ENCODE assay signal across 8 cellular contexts in the genomic region with DNA sequence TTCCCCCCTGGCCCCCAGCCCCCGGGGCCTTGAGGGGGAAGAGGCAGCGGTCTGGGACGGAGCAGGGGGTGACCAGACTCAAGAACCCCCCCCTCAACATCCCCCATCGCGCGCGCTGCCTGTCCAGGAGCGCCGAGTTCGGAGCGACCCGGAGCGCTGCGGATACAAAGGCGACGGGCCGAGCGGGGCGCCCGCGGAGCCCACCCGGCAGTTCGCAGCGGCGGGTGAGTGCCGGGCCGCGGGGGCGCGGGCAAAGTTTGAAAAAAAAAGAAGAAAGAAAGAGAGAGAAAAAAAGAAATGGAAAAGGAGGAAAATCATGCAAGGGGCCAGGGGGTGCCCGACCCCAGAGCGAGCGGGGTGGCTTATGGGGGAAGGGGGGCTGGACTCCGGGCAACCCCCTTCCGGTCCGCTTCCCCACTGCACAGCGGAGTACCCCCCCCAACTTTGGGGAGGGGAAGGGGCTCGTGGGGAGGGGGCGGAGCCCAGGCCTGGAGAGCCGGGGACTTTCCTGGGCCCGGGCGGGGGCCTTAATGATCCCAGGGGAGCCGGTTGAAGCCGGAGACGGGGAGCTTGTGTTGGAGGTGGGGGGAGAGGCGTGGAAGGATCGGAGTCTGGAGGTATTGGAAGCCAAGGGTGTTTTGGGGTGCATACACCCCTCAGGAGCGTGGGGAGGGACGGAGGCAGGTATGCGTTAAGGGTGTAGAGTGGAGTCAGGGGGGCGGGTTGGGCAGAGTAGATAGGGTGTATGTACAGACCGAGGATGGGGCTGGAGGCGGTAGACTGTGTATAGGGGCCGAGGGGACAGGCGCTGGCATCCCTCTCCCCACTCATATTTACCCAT. TPM values are rescaled to one million over a fixed set of nuclear protein-coding genes. Genes with fewer than 3 reads are reported as not detected.
DNase-seq lines count a peak whose midpoint lies in the region; FAIRE-seq and TF ChIP-seq lines count a peak whose summit lies in the region.
"Had no signal": no experiment of that assay in that cellular context is flagged by ENCODE, and none has a peak within 500 bp of the region (broad histone marks: within the 10 kb centered on the region; RNA-seq: fewer than 3 reads in every experiment).

No MANE protein-coding gene starts in this region.

- intact Hi-C loops in ovary (cut with DNase I): no loop called here

- TF ChIP-seq EP300 in ovary (IDR thresholded peaks at IDR 0.05): no peak

- H3K4me1 ChIP-seq in HEK293 (ENCODE audit: control insufficient read depth, insufficient read depth, low read length) (no peaks in the 10 kb centered on the region), Peyer's patch (peaks cover 0 to 21% (median 0%) of the 10 kb centered on the region in 4 donors), ovary (ENCODE audit: insufficient read depth) (peaks cover 10% of the 10 kb centered on the region)

- H3K27ac ChIP-seq in HEK293 (ENCODE audit: extremely low read depth, low read depth, low read length) (peak overlapping the region; percentile 42; the same call in 1 of the 2 replicates), Peyer's patch (peak overlapping the region; percentile 8 to 59 (median 26)), ovary (peak overlapping the region; percentile 43 to 85)

- POLR2A ChIA-PET in HEK293 (lab: Yijun Ruan, JAX): interaction anchor here (1.0 kb wide), 1 partner anchor 8 kb away, joined by 5 read pairs; no protein-coding TSS in a partner anchor

- H3K36me3 ChIP-seq in HEK293 (ENCODE audit: control insufficient read depth in 2 of 2, insufficient read depth in 1 of 2, low read length in 2 of 2): no peaks in the 10 kb centered on the region
- H3K36me3 ChIP-seq in Peyer's patch: no peaks in the 10 kb centered on the region
- no peaks in the 10 kb centered on the region for H3K36me3 ChIP-seq in ovary

- no peak for FAIRE-seq in frontal cortex (lab: Jason Lieb, UNC)

- TF ChIP-seq POLR2A in Peyer's patch (IDR thresholded peaks at IDR 0.05): no peak
- TF ChIP-seq POLR2A in ovary (IDR thresholded peaks at IDR 0.05): no peak

- H3K27me3 ChIP-seq in Peyer's patch (no peaks in the 10 kb centered on the region), ovary (no peaks in the 10 kb centered on the region)

- DNase-seq in Peyer's patch: no peak
- DNase-seq in frontal cortex (ENCODE audit: low spot score in 2 of 2): peak; percentile 46 to 48
- peak; percentile 42 to 67 (median 60) for DNase-seq in ovary
- no peak for DNase-seq in epidermal melanocyte (ENCODE audit: insufficient read length, low spot score)
- no peak for DNase-seq in NCI-H2029 (lab: John Stamatoyannopoulos, UW)
- DNase-seq in OCI-M1 (lab: John Stamatoyannopoulos, UW): no peak

- H3K4me3 ChIP-seq in HEK293 (ENCODE audit: low read depth, low read length) (peak overlapping the region; percentile 75), Peyer's patch (peak overlapping the region; percentile 39 to 82 (median 58)), ovary (peak overlapping the region; percentile 84)

- WGBS in ovary, 3 donors: 2 to 3% (median 2%) methylated on average over 53 to 55 of the region's 55 CpGs

- H3K9me3 ChIP-seq in HEK293 (ENCODE audit: control insufficient read depth, insufficient read depth, low read depth, low read length) (no peaks in the 10 kb centered on the region), Peyer's patch (no peaks in the 10 kb centered on the region), ovary (no peaks in the 10 kb centered on the region)

- CTCF ChIA-PET in HEK293 (lab: Yijun Ruan, JAX): interaction anchor here (0.7 kb wide), 2 partner anchors 116 to 215 kb away, joined by 4 to 5 read pairs; a partner anchor contains a TSS

- TF ChIP-seq CTCF in HEK293 (tag by site-specific recombination; IDR thresholded peaks at IDR 0.05) (peak; percentile 11; the same call in 1 of the 2 replicates), Peyer's patch (IDR thresholded peaks at IDR 0.05) (no peak), ovary (IDR thresholded peaks at IDR 0.05) (no peak)

TF ChIP-seq in HEK293, 187 proteins besides CTCF, POLR2A, EP300 and RAD21 (continues in another document):
- TF ChIP-seq BCL11B (tag by site-specific recombination; IDR thresholded peaks at IDR 0.05; ENCODE audit: low read depth) (no peak), ZBTB20 (tag by site-specific recombination; IDR thresholded peaks at IDR 0.05) (peak; percentile 20; the same call in 1 of the 2 replicates), ZIC2 (tag by site-specific recombination; IDR thresholded peaks at IDR 0.05) (peak; percentile 36; the same call in 1 of the 2 replicates), ZBTB8A (tag by site-specific recombination; IDR thresholded peaks at IDR 0.05) (peak; percentile 23; the same call in 1 of the 2 replicates), ZNF510 (tag by site-specific recombination; IDR thresholded peaks at IDR 0.05; ENCODE audit: insufficient replicate concordance) (no peak)
- TF ChIP-seq, protein P1, sequence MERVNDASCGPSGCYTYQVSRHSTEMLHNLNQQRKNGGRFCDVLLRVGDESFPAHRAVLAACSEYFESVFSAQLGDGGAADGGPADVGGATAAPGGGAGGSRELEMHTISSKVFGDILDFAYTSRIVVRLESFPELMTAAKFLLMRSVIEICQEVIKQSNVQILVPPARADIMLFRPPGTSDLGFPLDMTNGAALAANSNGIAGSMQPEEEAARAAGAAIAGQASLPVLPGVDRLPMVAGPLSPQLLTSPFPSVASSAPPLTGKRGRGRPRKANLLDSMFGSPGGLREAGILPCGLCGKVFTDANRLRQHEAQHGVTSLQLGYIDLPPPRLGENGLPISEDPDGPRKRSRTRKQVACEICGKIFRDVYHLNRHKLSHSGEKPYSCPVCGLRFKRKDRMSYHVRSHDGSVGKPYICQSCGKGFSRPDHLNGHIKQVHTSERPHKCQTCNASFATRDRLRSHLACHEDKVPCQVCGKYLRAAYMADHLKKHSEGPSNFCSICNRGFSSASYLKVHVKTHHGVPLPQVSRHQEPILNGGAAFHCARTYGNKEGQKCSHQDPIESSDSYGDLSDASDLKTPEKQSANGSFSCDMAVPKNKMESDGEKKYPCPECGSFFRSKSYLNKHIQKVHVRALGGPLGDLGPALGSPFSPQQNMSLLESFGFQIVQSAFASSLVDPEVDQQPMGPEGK (tag by site-specific recombination; IDR thresholded peaks at IDR 0.05): peak; percentile 68
- TF ChIP-seq, protein P2, sequence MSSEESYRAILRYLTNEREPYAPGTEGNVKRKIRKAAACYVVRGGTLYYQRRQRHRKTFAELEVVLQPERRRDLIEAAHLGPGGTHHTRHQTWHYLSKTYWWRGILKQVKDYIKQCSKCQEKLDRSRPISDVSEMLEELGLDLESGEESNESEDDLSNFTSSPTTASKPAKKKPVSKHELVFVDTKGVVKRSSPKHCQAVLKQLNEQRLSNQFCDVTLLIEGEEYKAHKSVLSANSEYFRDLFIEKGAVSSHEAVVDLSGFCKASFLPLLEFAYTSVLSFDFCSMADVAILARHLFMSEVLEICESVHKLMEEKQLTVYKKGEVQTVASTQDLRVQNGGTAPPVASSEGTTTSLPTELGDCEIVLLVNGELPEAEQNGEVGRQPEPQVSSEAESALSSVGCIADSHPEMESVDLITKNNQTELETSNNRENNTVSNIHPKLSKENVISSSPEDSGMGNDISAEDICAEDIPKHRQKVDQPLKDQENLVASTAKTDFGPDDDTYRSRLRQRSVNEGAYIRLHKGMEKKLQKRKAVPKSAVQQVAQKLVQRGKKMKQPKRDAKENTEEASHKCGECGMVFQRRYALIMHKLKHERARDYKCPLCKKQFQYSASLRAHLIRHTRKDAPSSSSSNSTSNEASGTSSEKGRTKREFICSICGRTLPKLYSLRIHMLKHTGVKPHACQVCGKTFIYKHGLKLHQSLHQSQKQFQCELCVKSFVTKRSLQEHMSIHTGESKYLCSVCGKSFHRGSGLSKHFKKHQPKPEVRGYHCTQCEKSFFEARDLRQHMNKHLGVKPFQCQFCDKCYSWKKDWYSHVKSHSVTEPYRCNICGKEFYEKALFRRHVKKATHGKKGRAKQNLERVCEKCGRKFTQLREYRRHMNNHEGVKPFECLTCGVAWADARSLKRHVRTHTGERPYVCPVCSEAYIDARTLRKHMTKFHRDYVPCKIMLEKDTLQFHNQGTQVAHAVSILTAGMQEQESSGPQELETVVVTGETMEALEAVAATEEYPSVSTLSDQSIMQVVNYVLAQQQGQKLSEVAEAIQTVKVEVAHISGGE (tag by site-specific recombination; conservative IDR thresholded peaks at IDR 0.05; ENCODE audit: low read depth): peak; percentile 34; the same call in 1 of the 2 replicates
- TF ChIP-seq, protein P3, sequence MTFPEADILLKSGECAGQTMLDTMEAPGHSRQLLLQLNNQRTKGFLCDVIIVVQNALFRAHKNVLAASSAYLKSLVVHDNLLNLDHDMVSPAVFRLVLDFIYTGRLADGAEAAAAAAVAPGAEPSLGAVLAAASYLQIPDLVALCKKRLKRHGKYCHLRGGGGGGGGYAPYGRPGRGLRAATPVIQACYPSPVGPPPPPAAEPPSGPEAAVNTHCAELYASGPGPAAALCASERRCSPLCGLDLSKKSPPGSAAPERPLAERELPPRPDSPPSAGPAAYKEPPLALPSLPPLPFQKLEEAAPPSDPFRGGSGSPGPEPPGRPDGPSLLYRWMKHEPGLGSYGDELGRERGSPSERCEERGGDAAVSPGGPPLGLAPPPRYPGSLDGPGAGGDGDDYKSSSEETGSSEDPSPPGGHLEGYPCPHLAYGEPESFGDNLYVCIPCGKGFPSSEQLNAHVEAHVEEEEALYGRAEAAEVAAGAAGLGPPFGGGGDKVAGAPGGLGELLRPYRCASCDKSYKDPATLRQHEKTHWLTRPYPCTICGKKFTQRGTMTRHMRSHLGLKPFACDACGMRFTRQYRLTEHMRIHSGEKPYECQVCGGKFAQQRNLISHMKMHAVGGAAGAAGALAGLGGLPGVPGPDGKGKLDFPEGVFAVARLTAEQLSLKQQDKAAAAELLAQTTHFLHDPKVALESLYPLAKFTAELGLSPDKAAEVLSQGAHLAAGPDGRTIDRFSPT (tag by site-specific recombination; IDR thresholded peaks at IDR 0.05): 0 out of 2 replicates have a peak, but pooled peaks have one; percentile 9

RNA-seq across cellular contexts. Expression of a gene that starts 0.5 kb away (rescaled TPM):
- 1 to 10 TPM; 2.1 to 6.8 (median 4.1) TPM for total RNA-seq in Peyer's patch
- total RNA-seq in frontal cortex: 11.0 TPM
- total RNA-seq in ovary: 10 to 100 TPM in 3 of 7 donors, 1 to 10 TPM in 4; 5.6 to 18.4 (median 10.0) TPM
- 1 to 10 TPM; 7.1 to 8.1 TPM for polyA plus RNA-seq in ovary
- total RNA-seq: T-helper 1 cell treated with Interleukin-12 subunit alpha and Interleukin-12 subunit beta and Interleukin-4 antibody, amounts not matched to agents 30 ng/mL and 1 ng/mL, for 36 hours had no signal

RNA-seq across cellular contexts. Expression of a gene that starts 34.0 kb away (rescaled TPM):
- total RNA-seq in Peyer's patch (under 1 TPM in 1 of 4 donors, not detected in 3; 0.80 TPM), frontal cortex (0.41 TPM), ovary (under 1 TPM in 3 of 7 donors, not detected in 4; 0.08 to 0.20 (median 0.10) TPM)
- polyA plus RNA-seq in ovary: under 1 TPM; 0.02 to 0.08 TPM

RNA-seq across cellular contexts. Expression of a gene that starts 57.7 kb away (rescaled TPM):
- total RNA-seq in Peyer's patch: 100 to 1,000 TPM in 3 of 4 donors, 10 to 100 TPM in 1; 34.7 to 173 (median 158) TPM
- total RNA-seq in frontal cortex: 24.5 TPM
- 10 to 100 TPM; 35.2 to 76.2 (median 58.1) TPM for total RNA-seq in ovary
- 100 to 1,000 TPM in 1 of 2 donors, 10 to 100 TPM in 1; 53.9 to 234 TPM for polyA plus RNA-seq in ovary

RNA-seq across cellular contexts. Expression of a gene that starts 57.8 kb away (rescaled TPM):
- 100 to 1,000 TPM; 109 to 173 (median 138) TPM for total RNA-seq in Peyer's patch
- 161 TPM for total RNA-seq in frontal cortex
- 100 to 1,000 TPM in 5 of 7 donors, 10 to 100 TPM in 2; 63.7 to 163 (median 123) TPM for total RNA-seq in ovary
- polyA plus RNA-seq in ovary: 100 to 1,000 TPM in 1 of 2 donors, 10 to 100 TPM in 1; 69.9 to 144 TPM

Comparison
In these comparisons a context has a peak if more than half of its experiments do, and no peak if none do; other contexts are left out.
1. DNase-seq: peak in frontal cortex (2 of 2) and ovary (5 of 5); none in Peyer's patch (0 of 3), epidermal melanocyte (single experiment), NCI-H2029 (single experiment) and OCI-M1 (single experiment).
2. Peak in every context shown above with its lines, with median percentiles within 50 percentile points of each other: H3K27ac ChIP-seq and H3K4me3 ChIP-seq.